In genomic region chr2:182359027-182360011, GRCh38 we compare ENCODE assay signal across 16 cellular contexts.
DNase-seq lines count a peak whose midpoint lies in the region; ATAC-seq and TF ChIP-seq lines count a peak whose summit lies in the region.
"Had no signal": no experiment of that assay in that cellular context is flagged by ENCODE, and none has a peak within 500 bp of the region (broad histone marks: within the 10 kb centered on the region; RNA-seq: fewer than 3 reads in every experiment).

No MANE protein-coding gene starts in this region.

- no peaks in the 10 kb centered on the region for H3K27me3 ChIP-seq in tibial artery
- H3K27me3 ChIP-seq: neutrophil, SJSA1 had no signal

- ATAC-seq in mucosa of descending colon = peak; percentile 60
- ATAC-seq: activated CD8-positive, alpha-beta T cell treated with anti-CD3 and anti-CD28 coated beads, Interleukin-2, amount 10 ng/mL, durations not matched to agents 7 days and 5 days; effector memory CD8-positive, alpha-beta T cell; GM12878 had no signal

- H3K4me1 ChIP-seq in mucosa of descending colon (ENCODE audit: low read depth) (peaks cover 6% of the 10 kb centered on the region), tibial artery (peaks cover 0 to 50% (median 2%) of the 10 kb centered on the region in 4 donors)
- H3K4me1 ChIP-seq: SJSA1 had no signal

- H3K9me3 ChIP-seq in mucosa of descending colon (no peaks in the 10 kb centered on the region), tibial artery (no peaks in the 10 kb centered on the region)
- H3K9me3 ChIP-seq: neutrophil, SJSA1 had no signal

- H3K4me3 ChIP-seq in mucosa of descending colon (no peak overlapping the region), tibial artery (peak overlapping the region; percentile 17 to 24)
- H3K4me3 ChIP-seq: GM12878, SJSA1 had no signal

- intact Hi-C loops in mucosa of descending colon (cut with DNase I, micrococcal nuclease) = no loop called here
- intact Hi-C loops in tibial artery (cut with DNase I; ENCODE audit: low total_unique reads) = no loop called here

- DNase-seq in SK-MEL-5 (ENCODE audit: low read depth, low spot score) (peak; percentile 5), fibroblast of gingiva (ENCODE audit: low read depth) (peak; percentile 4), mucosa of descending colon (no peak), tibial artery (no peak), retina (no peak), HPDE6-E6E7 (ENCODE audit: extremely low spot score) (no peak), LoVo (ENCODE audit: low spot score) (no peak)
- DNase-seq: activated CD8-positive, alpha-beta T cell treated with anti-CD3 and anti-CD28 coated beads, Interleukin-2, amount 10 ng/mL, durations not matched to agents 7 days and 5 days; activated effector memory CD4-positive, alpha-beta T cell treated with anti-CD3 and anti-CD28 coated beads, Interleukin-2, amount 50 U/mL, for 16 hours; CD4-positive, CD25-positive, alpha-beta regulatory T cell; effector memory CD8-positive, alpha-beta T cell; glutamatergic neuron; NCI-H2171 had no signal

- H3K36me3 ChIP-seq in mucosa of descending colon (ENCODE audit: low read depth) = no peaks in the 10 kb centered on the region
- no peaks in the 10 kb centered on the region for H3K36me3 ChIP-seq in tibial artery
- H3K36me3 ChIP-seq: neutrophil, SJSA1 had no signal

- TF ChIP-seq CTCF in mucosa of descending colon (IDR thresholded peaks at IDR 0.05) = no peak
- no peak for TF ChIP-seq CTCF in tibial artery (IDR thresholded peaks at IDR 0.05)

- in situ Hi-C loops in SK-MEL-5 (cut with HindIII; ENCODE audit: low pct_unique_long_range_greater_than_20kb, low sequenced_read_pairs) = no loop called here

- H3K27ac ChIP-seq in tibial artery = peak overlapping the region; percentile 71 to 75
- H3K27ac ChIP-seq: neutrophil, SJSA1 had no signal

Comparison
In these comparisons a context has a peak if more than half of its experiments do, and no peak if none do; other contexts are left out.
1. DNase-seq: peak in SK-MEL-5 (single experiment) and fibroblast of gingiva (single experiment); none in mucosa of descending colon (0 of 3), tibial artery (0 of 2), retina (single experiment), HPDE6-E6E7 (single experiment) and LoVo (single experiment).